In genomic region chr17:39199673-39199985, GRCh38 we compare ENCODE assay signal across 8 cellular contexts. TPM values are rescaled to one million over a fixed set of nuclear protein-coding genes. Genes with fewer than 3 reads are reported as not detected.
DNase-seq lines count a peak whose midpoint lies in the region; ATAC-seq and TF ChIP-seq lines count a peak whose summit lies in the region.

No MANE protein-coding gene starts in this region.

- no peaks in the 10 kb centered on the region for H3K27me3 Mint-ChIP-seq in MCF 10A (ENCODE audit: insufficient read depth, unreplicated experiment)
- no peaks in the 10 kb centered on the region for H3K27me3 Mint-ChIP-seq in memory B cell

- ATAC-seq in HG03108 (IDR thresholded peaks at IDR 0.05; ENCODE audit: unreplicated experiment) (peak; percentile 2), memory B cell (ENCODE audit: low read depth) (peak; percentile 14), GM18519 (IDR thresholded peaks at IDR 0.05; ENCODE audit: low FRiP score, unreplicated experiment) (no peak)

- intact Hi-C loops in MCF 10A (cut with micrococcal nuclease), result loop anchor here (5.0 kb wide), 1 partner anchor 37 kb away; no protein-coding TSS in a partner anchor
- intact Hi-C loops in uterus (cut with DNase I; ENCODE audit: low total_unique reads), result no loop called here

- peaks cover 13 to 36% of the 10 kb centered on the region in 2 donors for H3K4me1 ChIP-seq in uterus

- H3K36me3 Mint-ChIP-seq in MCF 10A (ENCODE audit: insufficient read depth, unreplicated experiment) (peaks cover 52% of the 10 kb centered on the region), memory B cell (peaks cover 22% of the 10 kb centered on the region)

- H3K9me3 ChIP-seq in uterus, result no peaks in the 10 kb centered on the region

- H3K27ac ChIP-seq in uterus, result peak overlapping the region; percentile 91 to 99

- POLR2A ChIA-PET in MCF 10A (lab: Yijun Ruan, JAX), result interaction anchor here (0.6 to 2.6 kb wide), 41 partner anchors 9 to 539 kb away, joined by 3 to 35 read pairs (median 5); partner anchors contain the start of genes FBXL20, FBXO47, MLLT6 and PGAP3

- TF ChIP-seq CTCF in MCF 10A (IDR thresholded peaks at IDR 0.05; ENCODE audit: unreplicated experiment) (no peak), uterus (IDR thresholded peaks at IDR 0.05) (no peak)

- TSS peak; percentile 82 for BruUV-seq in MCF 10A (replicated peaks; lab: Mats Ljungman, UMichigan)

- peak; percentile 36 for DNase-seq in GM03348 (ENCODE audit: low spot score)
- no peak for DNase-seq in MCF 10A (ENCODE audit: unreplicated experiment)
- DNase-seq in memory B cell (ENCODE audit: low spot score in 2 of 2), result no peak
- no peak for DNase-seq in uterus
- DNase-seq in erythroblast (lab: John Stamatoyannopoulos, UW), result no peak
- DNase-seq in foreskin melanocyte, result no peak

- no peaks in the 10 kb centered on the region for H3K36me3 ChIP-seq in uterus

- CTCF ChIA-PET in MCF 10A (lab: Yijun Ruan, JAX), result interaction anchor here (1.0 to 13.7 kb wide), 3 partner anchors 9 to 45 kb away, joined by 4 to 485 read pairs (median 5); no protein-coding TSS in a partner anchor

- H3K4me1 Mint-ChIP-seq in MCF 10A (ENCODE audit: insufficient read depth, unreplicated experiment), result peaks cover 22% of the 10 kb centered on the region
- peaks cover 31% of the 10 kb centered on the region for H3K4me1 Mint-ChIP-seq in memory B cell

- peak overlapping the region; percentile 89 to 92 for H3K4me3 ChIP-seq in uterus

- H3K27ac Mint-ChIP-seq in MCF 10A (ENCODE audit: low read depth, unreplicated experiment) (peak overlapping the region; percentile 100), memory B cell (peak overlapping the region; percentile 99)

- no peak for TF ChIP-seq POLR2A in uterus (IDR thresholded peaks at IDR 0.05)
- TF ChIP-seq POLR2A in erythroblast (IDR thresholded peaks at IDR 0.05; ENCODE audit: low read length), result no peak

- no peaks in the 10 kb centered on the region for H3K27me3 ChIP-seq in uterus

- H3K9me3 Mint-ChIP-seq in MCF 10A (ENCODE audit: unreplicated experiment) (no peaks in the 10 kb centered on the region), memory B cell (no peaks in the 10 kb centered on the region)

- H3K4me3 Mint-ChIP-seq in MCF 10A (ENCODE audit: unreplicated experiment), result peak overlapping the region; percentile 90
- H3K4me3 Mint-ChIP-seq in memory B cell, result peak overlapping the region; percentile 97

RNA-seq across cellular contexts. Expression of gene RPL19, which starts 0.5 kb away (rescaled TPM):
- total RNA-seq in MCF 10A (2022) (3,055 and 3,511 TPM in 2 replicates), uterus (1,000 to 10,000 TPM; 1,469 to 5,936 (median 3,528) TPM)

RNA-seq across cellular contexts. Expression of gene CACNB1, which starts 2.2 kb away (rescaled TPM):
- total RNA-seq in MCF 10A (2022) (6.6 and 7.7 TPM in 2 replicates), uterus (10 to 100 TPM in 2 of 4 donors, 1 to 10 TPM in 2; 5.6 to 23.3 (median 8.4) TPM)

RNA-seq across cellular contexts. Expression of gene STAC2, which starts 26.1 kb away (rescaled TPM):
- total RNA-seq in MCF 10A (2022) (0.47 and 1.2 TPM in 2 replicates), uterus (10 to 100 TPM in 1 of 4 donors, 1 to 10 TPM in 2, under 1 TPM in 1; 0.59 to 14.4 (median 1.1) TPM)

RNA-seq across cellular contexts. Expression of gene ARL5C, which starts 33.7 kb away (rescaled TPM):
- not detected in 2 replicates for total RNA-seq in MCF 10A (2022)
- total RNA-seq in uterus, result not detected

RNA-seq across cellular contexts. Expression of gene PLXDC1, which starts 48.2 kb away (rescaled TPM):
- total RNA-seq in MCF 10A (2022) (0.22 and 0.61 TPM in 2 replicates), uterus (10 to 100 TPM in 3 of 4 donors, 1 to 10 TPM in 1; 3.3 to 45.1 (median 21.5) TPM)
